ENCODE assay signal across 8 cellular contexts in the genomic region with DNA sequence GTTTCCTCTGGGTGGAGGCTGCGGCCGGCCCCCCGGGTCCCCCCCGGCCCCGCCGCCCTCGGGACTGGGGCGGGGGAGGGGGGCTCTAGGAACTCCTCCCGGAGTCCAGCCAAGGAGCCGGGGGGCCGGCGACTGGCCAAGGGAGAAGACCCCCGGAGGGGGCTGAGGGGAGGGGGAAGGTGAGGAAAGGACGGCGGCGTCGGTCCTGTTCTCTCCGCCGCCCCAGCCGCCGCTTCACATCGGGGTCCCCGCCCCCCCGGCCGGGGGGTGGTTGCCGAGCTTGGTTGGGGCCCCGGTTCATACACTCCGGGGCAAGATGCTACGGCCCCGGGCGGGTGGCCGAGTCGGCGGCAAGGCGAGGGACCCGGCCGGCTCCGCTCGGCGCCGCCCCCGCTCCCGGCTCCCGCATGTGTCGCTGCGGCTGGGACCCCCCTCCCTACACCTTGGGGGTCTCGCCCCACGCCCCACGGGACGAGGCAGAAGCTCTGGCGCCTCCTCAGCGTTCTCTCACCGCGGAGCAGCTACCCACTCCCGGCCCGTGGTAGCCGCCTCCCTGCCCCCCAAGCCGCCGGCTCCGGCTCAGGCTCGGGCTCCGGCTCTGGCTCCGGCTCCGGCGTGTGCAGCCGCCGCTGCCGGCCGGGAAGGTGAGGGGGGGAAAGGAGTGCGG. TPM values are rescaled to one million over a fixed set of nuclear protein-coding genes. Genes with fewer than 3 reads are reported as not detected.
DNase-seq lines count a peak whose midpoint lies in the region; ATAC-seq lines count a peak whose summit lies in the region.

No MANE protein-coding gene starts in this region.

- POLR2A ChIA-PET in T-cell (lab: Charles Lee), result interaction anchor here (0.6 to 3.3 kb wide), 5 partner anchors 10 to 739 kb away, joined by 3 to 14 read pairs (median 6); partner anchors contain the start of gene ARFIP1 (in 1 of the 2)

- H3K27ac Mint-ChIP-seq in T-cell, result peak overlapping the region; percentile 97 to 100

- H3K27me3 Mint-ChIP-seq in T-cell, result no peaks in the 10 kb centered on the region

- H3K36me3 Mint-ChIP-seq in T-cell, result peaks cover 24% of the 10 kb centered on the region

- peaks cover 30 to 49% of the 10 kb centered on the region in 2 donors for H3K4me1 ChIP-seq in duodenal mucosa (ENCODE audit: control insufficient read depth in 1 of 2, insufficient read depth in 2 of 2, low read length in 2 of 2)
- peaks cover 8% of the 10 kb centered on the region for H3K4me1 ChIP-seq in mucosa of stomach (ENCODE audit: control insufficient read depth, insufficient read depth, low read length)

- H3K9ac ChIP-seq in duodenal mucosa (ENCODE audit: low read depth in 1 of 2, low read length in 2 of 2), result peak overlapping the region; percentile 78 to 80
- H3K9ac ChIP-seq in mucosa of stomach (ENCODE audit: low read length), result peak overlapping the region; percentile 72

- peaks cover 70 to 83% (median 74%) of the 10 kb centered on the region in 3 donors for H3K4me1 Mint-ChIP-seq in T-cell

- peak overlapping the region; percentile 97 to 98 (median 98) for H3K4me3 Mint-ChIP-seq in T-cell

- H3K9me3 ChIP-seq in duodenal mucosa (ENCODE audit: control insufficient read depth in 1 of 2, low read length in 2 of 2) (peaks cover 5 to 8% of the 10 kb centered on the region in 2 donors), mucosa of stomach (ENCODE audit: control insufficient read depth, low read length) (no peaks in the 10 kb centered on the region)

- ATAC-seq in HG02943 (IDR thresholded peaks at IDR 0.05; ENCODE audit: low read depth, unreplicated experiment), result peak; percentile 2
- ATAC-seq in T-cell (replicated peaks in 1 of 4), result peak; percentile 2 to 7 (median 4)

- no peaks in the 10 kb centered on the region for H3K9me3 Mint-ChIP-seq in T-cell

- DNase-seq in NCI-H748 (lab: John Stamatoyannopoulos, UW; ENCODE audit: unreplicated experiment) (peak; percentile 18), NCI-H748 treated with DMSO at 0.1 percent for 48 hours (lab: John Stamatoyannopoulos, UW) (no peak), T-cell (peak in 25 of 34 experiments; percentile 9 to 39 (median 26)), glomerular visceral epithelial cell (ENCODE audit: extremely low spot score) (no peak), NCI-H2196 (lab: John Stamatoyannopoulos, UW; ENCODE audit: unreplicated experiment) (no peak)

- CTCF ChIA-PET in T-cell (lab: Charles Lee), result interaction anchor here (0.6 to 6.3 kb wide), 6 partner anchors 10 to 144 kb away, joined by 3 to 53 read pairs (median 4); no protein-coding TSS in a partner anchor

- peak overlapping the region; percentile 90 for H3K27ac ChIP-seq in duodenal mucosa (ENCODE audit: low read depth, low read length)

- no peaks in the 10 kb centered on the region for H3K27me3 ChIP-seq in duodenal mucosa (ENCODE audit: control insufficient read depth in 1 of 2, insufficient read depth in 2 of 2, low read length in 2 of 2)
- H3K27me3 ChIP-seq in mucosa of stomach (ENCODE audit: control insufficient read depth, insufficient read depth, low read length), result no peaks in the 10 kb centered on the region

- peak overlapping the region; percentile 96 for H3K4me3 ChIP-seq in duodenal mucosa (ENCODE audit: low read depth in 1 of 2, low read length in 2 of 2)
- H3K4me3 ChIP-seq in mucosa of stomach (ENCODE audit: low read length), result peak overlapping the region; percentile 40

- H3K36me3 ChIP-seq in duodenal mucosa (ENCODE audit: control insufficient read depth in 1 of 2, insufficient read depth in 2 of 2, low read length in 2 of 2) (peaks cover 3 to 11% of the 10 kb centered on the region in 2 donors), mucosa of stomach (ENCODE audit: control insufficient read depth, insufficient read depth, low read length) (no peaks in the 10 kb centered on the region)

RNA-seq across cellular contexts. Expression of gene FBXW7, which starts 0.5 kb away (rescaled TPM):
- 100 to 1,000 TPM in 2 of 5 donors, 10 to 100 TPM in 3; 91.9 to 131 (median 96.0) TPM for total RNA-seq in T-cell

Comparison
In these comparisons a context has a peak if more than half of its experiments do, and no peak if none do; other contexts are left out.
1. DNase-seq: peak in NCI-H748 (single experiment) and T-cell (25 of 34); none in NCI-H748 treated with DMSO at 0.1 percent for 48 hours (single experiment), glomerular visceral epithelial cell (single experiment) and NCI-H2196 (single experiment).